Comparison of ENCODE assay signal across 30 cellular contexts in the genomic region with DNA sequence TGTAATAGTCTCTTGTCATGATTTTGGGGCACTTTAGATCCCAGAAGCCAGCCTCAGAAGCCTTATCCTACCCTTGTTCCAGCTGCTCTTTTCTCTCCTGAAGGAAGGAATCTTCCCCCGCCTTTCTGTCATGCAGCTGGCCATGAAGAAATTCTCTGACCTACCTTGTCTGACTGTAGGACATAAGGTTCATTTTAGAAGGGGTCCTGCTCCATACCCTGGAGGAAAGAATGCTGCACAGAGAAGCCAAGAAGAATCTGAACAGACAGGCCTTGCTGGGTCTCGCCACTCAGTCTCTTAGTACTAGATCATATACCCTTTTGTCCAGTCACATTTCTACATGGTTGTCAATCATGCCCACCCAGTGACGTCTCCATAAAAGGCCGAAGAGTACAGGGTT.
"Had no signal": no experiment of that assay in that cellular context is flagged by ENCODE, and none has a peak within 500 bp of the region (broad histone marks: within the 10 kb centered on the region; RNA-seq: fewer than 3 reads in every experiment).

No MANE protein-coding gene starts in this region.

- H3K9me3 Mint-ChIP-seq: activated CD4-positive, alpha-beta memory T cell treated with anti-CD3 and anti-CD28 coated beads, Interleukin-2, amount 10 ng/mL, durations not matched to agents 7 days and 5 days; activated CD4-positive, alpha-beta T cell treated with anti-CD3 and anti-CD28 coated beads, Interleukin-2, amount 10 ng/mL, durations not matched to agents 7 days and 5 days; activated T-cell treated with anti-CD3 and anti-CD28 coated beads, Interleukin-2, amount 50 U/mL, for 4 hours; activated T-helper 17 cell treated with anti-CD3 and anti-CD28 coated beads, Interleukin-2, amount 50 U/mL, for 72 hours; central memory CD8-positive, alpha-beta T cell; dendritic cell treated with granulocyte-macrophage colony-stimulating factor and Interleukin-4, amounts not matched to agents 40 ng/mL and 50 ng/mL, for 4 days; endodermal cell; WTC11 had no signal

- H3K27ac Mint-ChIP-seq: activated CD4-positive, alpha-beta memory T cell treated with anti-CD3 and anti-CD28 coated beads, Interleukin-2, amount 10 ng/mL, durations not matched to agents 7 days and 5 days; activated CD4-positive, alpha-beta T cell treated with anti-CD3 and anti-CD28 coated beads, Interleukin-2, amount 10 ng/mL, durations not matched to agents 7 days and 5 days; activated naive CD8-positive, alpha-beta T cell; activated T-helper 17 cell treated with anti-CD3 and anti-CD28 coated beads, Interleukin-2, amount 50 U/mL, for 72 hours; dendritic cell treated with granulocyte-macrophage colony-stimulating factor and Interleukin-4, amounts not matched to agents 40 ng/mL and 50 ng/mL, for 4 days; endodermal cell; WTC11 had no signal

- H3K4me3 ChIP-seq: coronary artery, dorsolateral prefrontal cortex, esophagus muscularis mucosa, gastroesophageal sphincter, heart right ventricle had no signal

- H3K4me1 Mint-ChIP-seq: activated CD4-positive, alpha-beta memory T cell treated with anti-CD3 and anti-CD28 coated beads, Interleukin-2, amount 10 ng/mL, durations not matched to agents 7 days and 5 days; activated CD4-positive, alpha-beta T cell treated with anti-CD3 and anti-CD28 coated beads, Interleukin-2, amount 10 ng/mL, durations not matched to agents 7 days and 5 days; activated T-helper 17 cell treated with anti-CD3 and anti-CD28 coated beads, Interleukin-2, amount 50 U/mL, for 72 hours; endodermal cell had no signal

- H3K36me3 ChIP-seq: brain microvascular endothelial cell, esophagus muscularis mucosa, gastroesophageal sphincter, heart right ventricle had no signal

- H3K9me3 ChIP-seq: esophagus muscularis mucosa, gastroesophageal sphincter, heart right ventricle had no signal

- DNase-seq: activated CD4-positive, alpha-beta memory T cell treated with anti-CD3 and anti-CD28 coated beads, Interleukin-2, amount 10 ng/mL, durations not matched to agents 7 days and 5 days; activated CD4-positive, alpha-beta T cell treated with anti-CD3 and anti-CD28 coated beads for 1 hour; activated CD4-positive, alpha-beta T cell treated with anti-CD3 and anti-CD28 coated beads for 4 hours; activated CD4-positive, alpha-beta T cell treated with anti-CD3 and anti-CD28 coated beads, Interleukin-2, amount 10 ng/mL, durations not matched to agents 7 days and 5 days; activated CD4-positive, alpha-beta T cell treated with anti-CD3 and anti-CD28 coated beads, Interleukin-2, amount 50 U/mL, for 4 hours; activated CD8-positive, alpha-beta memory T cell treated with anti-CD3 and anti-CD28 coated beads, Interleukin-2, amount 50 U/mL, for 48 hours; activated effector memory CD4-positive, alpha-beta T cell treated with Interleukin-2 at 50 U/mL for 16 hours; activated gamma-delta T cell treated with Interleukin-2 at 50 U/mL for 16 hours; activated naive CD4-positive, alpha-beta T cell treated with anti-CD3 and anti-CD28 coated beads, Interleukin-2, amount 50 U/mL, for 16 hours; activated naive CD4-positive, alpha-beta T cell treated with Interleukin-2 at 50 U/mL for 16 hours; activated T-cell treated with anti-CD3 and anti-CD28 coated beads for 4 hours; activated T-cell treated with anti-CD3 and anti-CD28 coated beads, Interleukin-2, amount 50 U/mL, for 4 hours; amniotic stem cell; anterior cingulate cortex; brain microvascular endothelial cell; dorsolateral prefrontal cortex; effector memory CD4-positive, alpha-beta T cell; endodermal cell; erythroblast; foreskin melanocyte; heart right ventricle; T-helper 2 cell had no signal

- H3K36me3 Mint-ChIP-seq: activated naive CD8-positive, alpha-beta T cell; WTC11 had no signal

- ATAC-seq: activated T-cell treated with anti-CD3 and anti-CD28 coated beads, Interleukin-2, amount 50 U/mL, for 4 hours; activated T-helper 17 cell treated with anti-CD3 and anti-CD28 coated beads, Interleukin-2, amount 50 U/mL, for 72 hours; gastroesophageal sphincter; heart right ventricle; WTC11 had no signal

- H3K27me3 ChIP-seq: brain microvascular endothelial cell, esophagus muscularis mucosa, gastroesophageal sphincter had no signal

- H3K4me3 Mint-ChIP-seq: activated CD4-positive, alpha-beta memory T cell treated with anti-CD3 and anti-CD28 coated beads, Interleukin-2, amount 10 ng/mL, durations not matched to agents 7 days and 5 days; activated CD4-positive, alpha-beta T cell treated with anti-CD3 and anti-CD28 coated beads, Interleukin-2, amount 10 ng/mL, durations not matched to agents 7 days and 5 days; activated naive CD8-positive, alpha-beta T cell; activated T-cell treated with anti-CD3 and anti-CD28 coated beads, Interleukin-2, amount 50 U/mL, for 4 hours; activated T-helper 17 cell treated with anti-CD3 and anti-CD28 coated beads, Interleukin-2, amount 50 U/mL, for 72 hours; central memory CD8-positive, alpha-beta T cell; dendritic cell treated with granulocyte-macrophage colony-stimulating factor and Interleukin-4, amounts not matched to agents 40 ng/mL and 50 ng/mL, for 4 days; endodermal cell; WTC11 had no signal

- H3K27ac ChIP-seq: brain microvascular endothelial cell, coronary artery, dorsolateral prefrontal cortex, esophagus muscularis mucosa, gastroesophageal sphincter, heart right ventricle had no signal
